In genomic region chr10:97399843-97400545, GRCh38 we compare ENCODE assay signal across 8 cellular contexts. TPM values are rescaled to one million over a fixed set of nuclear protein-coding genes. Genes with fewer than 3 reads are reported as not detected.
DNase-seq lines count a peak whose midpoint lies in the region; ATAC-seq, FAIRE-seq and TF ChIP-seq lines count a peak whose summit lies in the region.

No MANE protein-coding gene starts in this region.

- no peak overlapping the region for H3K4ac ChIP-seq in H1 (replicated peaks; ENCODE audit: insufficient read length, low read depth, low read length)

- TF ChIP-seq RAD21 in H1 (IDR thresholded peaks at IDR 0.05 in 1 of 2, conservative IDR thresholded peaks at IDR 0.05 in 1 of 2; ENCODE audit: low read depth in 2 of 2, low read length in 2 of 2): no peak

- peaks cover 0 to 7% (median 5%) of the 10 kb centered on the region in 4 experiments; a peak in 4 of 7 replicates for H3K4me1 ChIP-seq in H1 (replicated peaks in 1 of 4; ENCODE audit: control insufficient read depth in 3 of 4, insufficient read depth in 4 of 4, low read length in 3 of 4)
- peaks cover 0 to 7% of the 10 kb centered on the region in 2 donors for H3K4me1 ChIP-seq in uterus

- H2BK120ac ChIP-seq in H1 (replicated peaks; ENCODE audit: low read depth, low read length): no peak overlapping the region

- H2BK12ac ChIP-seq in H1 (ENCODE audit: low read depth, low read length): no peak overlapping the region

- FAIRE-seq in H1 (lab: Jason Lieb, UNC): no peak

- no peak overlapping the region for H4K5ac ChIP-seq in H1 (ENCODE audit: insufficient read length, low read depth, low read length)

- peaks cover 0 to 9% of the 10 kb centered on the region in 2 experiments for H4K20me1 ChIP-seq in H1 (replicated peaks in 1 of 2; ENCODE audit: control insufficient read depth in 1 of 2, insufficient read depth in 2 of 2, low read length in 2 of 2)

- no peak overlapping the region for H3K14ac ChIP-seq in H1 (ENCODE audit: insufficient read length)

- H2BK20ac ChIP-seq in H1 (ENCODE audit: low read length): no peak overlapping the region

- H2AFZ ChIP-seq in H1 (ENCODE audit: low read length): no peak overlapping the region

- H3K4me2 ChIP-seq in H1 (ENCODE audit: insufficient read depth in 1 of 2, low read depth in 2 of 2, low read length in 2 of 2): peak overlapping the region; percentile 81 to 83

- H3K23me2 ChIP-seq in H1 (ENCODE audit: low read depth, low read length): peaks cover 5% of the 10 kb centered on the region; the same call in 1 of the 2 replicates

- H3K79me2 ChIP-seq in H1 (ENCODE audit: control insufficient read depth in 1 of 2, insufficient read depth in 2 of 2, low read length in 2 of 2): peaks cover 0 to 12% of the 10 kb centered on the region in 2 experiments; a peak in 2 of 4 replicates

- CTCF ChIA-PET in H1 (lab: Charles Lee; ENCODE audit: partially characterized antibody): interaction anchor here (0.6 to 3.2 kb wide), 10 partner anchors 9 to 212 kb away, joined by 3 to 9 read pairs (median 4); no protein-coding TSS in a partner anchor

- H3K56ac ChIP-seq in H1 (replicated peaks; ENCODE audit: insufficient read length, low read depth, low read length): no peak overlapping the region

- intact Hi-C loops in uterus (cut with DNase I; ENCODE audit: low total_unique reads): no loop called here

- ATAC-seq in GM19351 (IDR thresholded peaks at IDR 0.05; ENCODE audit: unreplicated experiment): no peak

- TF ChIP-seq EP300 in H1 (IDR thresholded peaks at IDR 0.05; ENCODE audit: borderline replicate concordance in 1 of 2, low read depth in 2 of 2, low read length in 2 of 2): no peak

- H3K27me3 ChIP-seq in H1 (replicated peaks in 1 of 4; ENCODE audit: control insufficient read depth in 3 of 4, extremely low read depth in 1 of 4, insufficient read depth in 3 of 4, low read length in 3 of 4): no peaks in the 10 kb centered on the region
- no peaks in the 10 kb centered on the region for H3K27me3 ChIP-seq in uterus

- H2BK5ac ChIP-seq in H1 (ENCODE audit: low read depth, low read length): no peak overlapping the region

- H4K8ac ChIP-seq in H1 (ENCODE audit: extremely low read depth, insufficient read depth, low read length): no peak overlapping the region

- no peak overlapping the region for H3K27ac ChIP-seq in H1 (ENCODE audit: low read depth, low read length)
- peak overlapping the region in 1 of 2 donors; percentile 36 for H3K27ac ChIP-seq in uterus

- no peak overlapping the region for H2AK5ac ChIP-seq in H1 (ENCODE audit: low read depth, low read length)

- H3K18ac ChIP-seq in H1 (ENCODE audit: extremely low read depth, low read length): no peak overlapping the region

- H3K9ac ChIP-seq in H1 (replicated peaks in 1 of 4; ENCODE audit: extremely low read depth in 1 of 4, low read depth in 3 of 4, low read length in 3 of 4): peak overlapping the region in 3 of 4 experiments; percentile 35 to 85 (median 68); a peak in 4 of 7 replicates

- TF ChIP-seq POLR2A in H1 (IDR thresholded peaks at IDR 0.05; ENCODE audit: control extremely low read depth in 1 of 2, low read depth in 2 of 2, low read length in 2 of 2) (no peak), uterus (IDR thresholded peaks at IDR 0.05) (no peak)

- H3K9me3 ChIP-seq in H1 (ENCODE audit: insufficient read depth in 2 of 2, low read depth in 1 of 2, low read length in 1 of 2) (no peaks in the 10 kb centered on the region), uterus (no peaks in the 10 kb centered on the region)

- DNase-seq in NCI-H526 (lab: John Stamatoyannopoulos, UW) (peak; percentile 6 to 24), NCI-H526 treated with DMSO at 0.1 percent for 48 hours (lab: John Stamatoyannopoulos, UW) (no peak), LNCaP clone FGC (ENCODE audit: low read depth) (peak; percentile 51), UCSD-AML1 (lab: John Stamatoyannopoulos, UW; ENCODE audit: unreplicated experiment) (peak; percentile 56), H1 (ENCODE audit: low read depth in 1 of 2, low spot score in 2 of 2) (no peak), mucosa of gallbladder (ENCODE audit: low spot score) (peak; percentile 43), uterus (no peak)

- POLR2A ChIA-PET in H1 (lab: Charles Lee; ENCODE audit: partially characterized antibody): interaction anchor here (0.6 to 4.6 kb wide), 16 partner anchors 9 to 181 kb away, joined by 3 to 31 read pairs (median 4); partner anchors contain the start of genes PGAM1 and UBTD1

- peaks cover 4% of the 10 kb centered on the region; the same call in 1 of the 2 replicates for H3K79me1 ChIP-seq in H1 (ENCODE audit: low read depth, low read length)

- H4K91ac ChIP-seq in H1 (replicated peaks; ENCODE audit: insufficient read length, low read length): no peak overlapping the region

- H3K36me3 ChIP-seq in H1 (ENCODE audit: control insufficient read depth in 2 of 4, insufficient read depth in 4 of 4, low read length in 3 of 4) (peaks cover 0 to 33% (median 7%) of the 10 kb centered on the region in 4 experiments; a peak in 4 of 8 replicates), uterus (no peaks in the 10 kb centered on the region)

- TF ChIP-seq CTCF in LNCaP clone FGC (IDR thresholded peaks at IDR 0.05; ENCODE audit: control insufficient read depth, extremely low read depth, insufficient read depth) (no peak), H1 (IDR thresholded peaks at IDR 0.05; ENCODE audit: control extremely low read depth in 1 of 3, insufficient read depth in 1 of 3, low read depth in 1 of 3, low read length in 3 of 3) (no peak), uterus (IDR thresholded peaks at IDR 0.05) (no peak)

- H2BK15ac ChIP-seq in H1 (ENCODE audit: low read length): no peak overlapping the region

- H3K4me3 ChIP-seq in LNCaP clone FGC (ENCODE audit: low read depth, low read length) (peak overlapping the region; percentile 84), H1 (ENCODE audit: extremely low read depth in 1 of 4, insufficient read depth in 2 of 4, low read depth in 3 of 4, low read length in 4 of 4) (peak overlapping the region; percentile 87 to 98 (median 88)), uterus (peak overlapping the region; percentile 63 to 79)

- H3K23ac ChIP-seq in H1 (ENCODE audit: insufficient read length): no peak overlapping the region

- WGBS in H1 (ENCODE audit: extremely low coverage in 1 of 2, insufficient coverage in 1 of 2, insufficient read length in 1 of 2, insufficient replicate concordance in 2 of 2, low coverage in 1 of 2, low lambda C conversion rate in 2 of 2, missing lambda C conversion rate in 1 of 2), 2 experiments: 81% methylated on average over 21 of the region's 21 CpGs; no CpG with 5 or more reads in 1 of the 2 experiments

TF ChIP-seq in H1, 55 proteins besides CTCF, POLR2A, EP300 and RAD21:
- no peak for TF ChIP-seq TBP (IDR thresholded peaks at IDR 0.05; ENCODE audit: low read depth, low read length)
- no peak for TF ChIP-seq TAF7 (optimal IDR thresholded peaks at IDR 0.05; ENCODE audit: borderline replicate concordance, low read depth, low read length)
- no peak for TF ChIP-seq KDM4A (IDR thresholded peaks at IDR 0.05; ENCODE audit: low read depth, low read length, severe bottlenecking)

RNA-seq across cellular contexts. Expression of gene RRP12, which starts 1.1 kb away (rescaled TPM):
- 65.8 and 71.9 TPM in 2 replicates for total RNA-seq in H1 (2021; fragmentation: NEBNext Ultra II Directional; extraction: Animal tissue kit (Norgen Biotek cat#: 25700))
- polyA plus RNA-seq in H1 (2011; rRNA removed): 21.0 and 33.1 TPM in 2 replicates
- 19.2 TPM for polyA plus RNA-seq in H1 (2011; cell fraction: cytosol; rRNA removed)
- 65.3 TPM for polyA plus RNA-seq in H1 (2011; cell fraction: nucleus; rRNA removed)
- polyA plus RNA-seq in H1 (2012, experiment 1 of 2): 41.5 to 54.2 TPM (median 45.9 TPM) in 4 replicates
- 55.6 TPM for polyA plus RNA-seq in H1 (2012, experiment 2 of 2)
- 24.6 TPM for polyA plus RNA-seq in H1 (2013, experiment 1 of 2)
- 20.7 TPM for polyA plus RNA-seq in H1 (2013, experiment 2 of 2)
- 43.0 and 55.3 TPM in 2 replicates for polyA minus RNA-seq in H1 (2011; rRNA and poly(A)+ RNA removed)
- polyA minus RNA-seq in H1 (2011; cell fraction: cytosol; rRNA and poly(A)+ RNA removed): 28.2 TPM
- 46.8 TPM for polyA minus RNA-seq in H1 (2011; cell fraction: nucleus; rRNA and poly(A)+ RNA removed)
- total RNA-seq in mucosa of gallbladder: 20.9 TPM
- 10 to 100 TPM; 14.8 to 27.6 (median 25.0) TPM for total RNA-seq in uterus

RNA-seq across cellular contexts. Expression of gene PGAM1, which starts 26.0 kb away (rescaled TPM):
- total RNA-seq in H1 (2021; fragmentation: NEBNext Ultra II Directional; extraction: Animal tissue kit (Norgen Biotek cat#: 25700)): 799 and 819 TPM in 2 replicates
- 791 and 833 TPM in 2 replicates for polyA plus RNA-seq in H1 (2011; rRNA removed)
- polyA plus RNA-seq in H1 (2011; cell fraction: cytosol; rRNA removed): 909 TPM
- polyA plus RNA-seq in H1 (2011; cell fraction: nucleus; rRNA removed): 630 TPM
- 719 to 965 TPM (median 896 TPM) in 4 replicates for polyA plus RNA-seq in H1 (2012, experiment 1 of 2)
- 930 TPM for polyA plus RNA-seq in H1 (2012, experiment 2 of 2)
- 506 TPM for polyA plus RNA-seq in H1 (2013, experiment 1 of 2)
- 517 TPM for polyA plus RNA-seq in H1 (2013, experiment 2 of 2)
- polyA minus RNA-seq in H1 (2011; rRNA and poly(A)+ RNA removed): 827 and 845 TPM in 2 replicates
- 449 TPM for polyA minus RNA-seq in H1 (2011; cell fraction: cytosol; rRNA and poly(A)+ RNA removed)
- polyA minus RNA-seq in H1 (2011; cell fraction: nucleus; rRNA and poly(A)+ RNA removed): 305 TPM
- total RNA-seq in mucosa of gallbladder: 270 TPM
- 100 to 1,000 TPM; 106 to 142 (median 127) TPM for total RNA-seq in uterus

RNA-seq across cellular contexts. Expression of gene EXOSC1, which starts 45.8 kb away (rescaled TPM):
- total RNA-seq in H1 (2021; fragmentation: NEBNext Ultra II Directional; extraction: Animal tissue kit (Norgen Biotek cat#: 25700)): 52.1 and 53.6 TPM in 2 replicates
- 58.6 and 68.1 TPM in 2 replicates for polyA plus RNA-seq in H1 (2011; rRNA removed)
- polyA plus RNA-seq in H1 (2011; cell fraction: cytosol; rRNA removed): 72.7 TPM
- polyA plus RNA-seq in H1 (2011; cell fraction: nucleus; rRNA removed): 42.4 TPM
- polyA plus RNA-seq in H1 (2012, experiment 1 of 2): 50.5 to 77.6 TPM (median 73.8 TPM) in 4 replicates
- 47.3 TPM for polyA plus RNA-seq in H1 (2012, experiment 2 of 2)
- 77.0 TPM for polyA plus RNA-seq in H1 (2013, experiment 1 of 2)
- 75.8 TPM for polyA plus RNA-seq in H1 (2013, experiment 2 of 2)
- polyA minus RNA-seq in H1 (2011; rRNA and poly(A)+ RNA removed): 33.8 and 42.0 TPM in 2 replicates
- polyA minus RNA-seq in H1 (2011; cell fraction: cytosol; rRNA and poly(A)+ RNA removed): 25.1 TPM
- polyA minus RNA-seq in H1 (2011; cell fraction: nucleus; rRNA and poly(A)+ RNA removed): 29.0 TPM
- total RNA-seq in mucosa of gallbladder (33.8 TPM), uterus (100 to 1,000 TPM in 1 of 4 donors, 10 to 100 TPM in 3; 26.7 to 349 (median 48.3) TPM)

RNA-seq across cellular contexts. Expression of gene ZDHHC16, which starts 46.0 kb away (rescaled TPM):
- 45.9 and 50.4 TPM in 2 replicates for total RNA-seq in H1 (2021; fragmentation: NEBNext Ultra II Directional; extraction: Animal tissue kit (Norgen Biotek cat#: 25700))
- 108 and 127 TPM in 2 replicates for polyA plus RNA-seq in H1 (2011; rRNA removed)
- 76.0 TPM for polyA plus RNA-seq in H1 (2011; cell fraction: cytosol; rRNA removed)
- polyA plus RNA-seq in H1 (2011; cell fraction: nucleus; rRNA removed): 84.2 TPM
- 31.8 to 50.0 TPM (median 46.4 TPM) in 4 replicates for polyA plus RNA-seq in H1 (2012, experiment 1 of 2)
- 59.6 TPM for polyA plus RNA-seq in H1 (2012, experiment 2 of 2)
- polyA plus RNA-seq in H1 (2013, experiment 1 of 2): 39.2 TPM
- 45.5 TPM for polyA plus RNA-seq in H1 (2013, experiment 2 of 2)
- 130 and 144 TPM in 2 replicates for polyA minus RNA-seq in H1 (2011; rRNA and poly(A)+ RNA removed)
- 39.4 TPM for polyA minus RNA-seq in H1 (2011; cell fraction: cytosol; rRNA and poly(A)+ RNA removed)
- 43.8 TPM for polyA minus RNA-seq in H1 (2011; cell fraction: nucleus; rRNA and poly(A)+ RNA removed)
- total RNA-seq in mucosa of gallbladder: 37.4 TPM
- total RNA-seq in uterus: 10 to 100 TPM in 2 of 4 donors, 1 to 10 TPM in 2; 1.8 to 31.8 (median 19.0) TPM

Comparison
In these comparisons a context has a peak if more than half of its experiments do, and no peak if none do; other contexts are left out.
1. DNase-seq: peak in NCI-H526 (2 of 2), LNCaP clone FGC (single experiment), UCSD-AML1 (single experiment) and mucosa of gallbladder (single experiment); none in NCI-H526 treated with DMSO at 0.1 percent for 48 hours (single experiment), H1 (0 of 2) and uterus (0 of 2).
2. Peak in every context shown above with its lines, with median percentiles within 50 percentile points of each other: H3K4me3 ChIP-seq.